In the genomic region with DNA sequence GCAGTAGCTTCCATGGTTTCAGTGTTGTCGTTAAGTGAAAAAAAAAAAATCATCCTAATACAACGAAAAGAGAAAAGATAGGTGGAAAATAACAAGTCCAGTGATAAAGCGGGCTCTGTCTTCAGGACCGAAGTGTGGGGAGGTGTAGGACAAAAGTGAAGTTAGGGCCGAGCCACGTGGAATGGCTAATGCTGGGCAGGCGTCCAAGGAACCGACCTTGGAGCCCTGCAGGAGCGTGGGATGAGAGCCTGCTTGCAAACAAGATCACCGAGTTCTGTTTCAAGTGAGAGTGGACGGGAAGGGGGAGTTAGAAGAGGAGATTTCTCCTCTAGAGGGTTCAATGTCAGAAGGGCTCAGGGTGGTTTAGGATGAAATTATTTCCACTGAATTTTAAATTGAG, we compare ENCODE assay signal across 19 cellular contexts. TPM values are rescaled to one million over a fixed set of nuclear protein-coding genes. Genes with fewer than 3 reads are reported as not detected.
DNase-seq lines count a peak whose midpoint lies in the region; ATAC-seq and TF ChIP-seq lines count a peak whose summit lies in the region.
"Had no signal": no experiment of that assay in that cellular context is flagged by ENCODE, and none has a peak within 500 bp of the region (broad histone marks: within the 10 kb centered on the region; RNA-seq: fewer than 3 reads in every experiment).

No MANE protein-coding gene starts in this region.

- TF ChIP-seq CTCF in left ventricle myocardium inferior (IDR thresholded peaks at IDR 0.05; ENCODE audit: borderline replicate concordance) (no peak), retinal pigment epithelial cell (conservative IDR thresholded peaks at IDR 0.05; ENCODE audit: low read depth, low read length) (no peak)

- no peak overlapping the region for H3K4me3 ChIP-seq in left ventricle myocardium inferior
- no peak overlapping the region for H3K4me3 ChIP-seq in retinal pigment epithelial cell (ENCODE audit: low read length)
- H3K4me3 ChIP-seq: psoas muscle had no signal

- ATAC-seq in HG03469 (IDR thresholded peaks at IDR 0.05; ENCODE audit: unreplicated experiment) (no peak), HG02798 (IDR thresholded peaks at IDR 0.05; ENCODE audit: poor library complexity, unreplicated experiment) (no peak)
- ATAC-seq: esophagus mucosa, Panc1, psoas muscle had no signal

- peak overlapping the region; percentile 50 for H3K27ac ChIP-seq in left ventricle myocardium inferior (replicated peaks)
- H3K27ac ChIP-seq: psoas muscle had no signal

- intact Hi-C loops in left ventricle myocardium inferior (cut with micrococcal nuclease), result no loop called here

- in situ Hi-C loops in G401 (cut with HindIII; ENCODE audit: low sequenced_read_pairs), result no loop called here

- H3K27me3 ChIP-seq in left ventricle myocardium inferior (ENCODE audit: low read depth), result no peaks in the 10 kb centered on the region

- peak; percentile 55 for DNase-seq in G401 (ENCODE audit: low spot score)
- DNase-seq in astrocyte of the hippocampus (ENCODE audit: low read depth, low spot score), result peak; percentile 26
- peak; percentile 74 for DNase-seq in left ventricle myocardium inferior
- peak; percentile 7 for DNase-seq in retinal pigment epithelial cell (ENCODE audit: low read depth)
- DNase-seq in KG1 (lab: John Stamatoyannopoulos, UW), result no peak
- DNase-seq in stimulated activated CD4-positive, alpha-beta T cell treated with anti-CD3 and anti-CD28 coated beads, Interleukin-12 subunit alpha, Interleukin-12 subunit beta, amount 100 ng/mL, for 4 hours, result no peak
- DNase-seq: activated CD4-positive, alpha-beta T cell treated with anti-CD3 and anti-CD28 coated beads, Interleukin-2, amount 50 U/mL, for 48 hours; activated effector memory CD4-positive, alpha-beta T cell treated with anti-CD3 and anti-CD28 coated beads, Interleukin-2, amount 50 U/mL, for 16 hours; CD4-positive, CD25-positive, alpha-beta regulatory T cell; GF-D8; H7; NCI-H345; stimulated activated naive CD4-positive, alpha-beta T cell treated with Interleukin-2 at 50 U/mL for 16 hours had no signal

- peaks cover 12% of the 10 kb centered on the region for H3K4me1 ChIP-seq in left ventricle myocardium inferior
- H3K4me1 ChIP-seq: psoas muscle had no signal

- no peaks in the 10 kb centered on the region for H3K9me3 ChIP-seq in left ventricle myocardium inferior (replicated peaks)
- H3K9me3 ChIP-seq: psoas muscle had no signal

- no peaks in the 10 kb centered on the region for H3K36me3 ChIP-seq in left ventricle myocardium inferior

RNA-seq across cellular contexts. Expression of a gene that starts 22.2 kb away (rescaled TPM):
- not detected in 2 replicates for total RNA-seq in G401 (2014; rRNA removed; shearing (Covaris generic))
- not detected for total RNA-seq in left ventricle myocardium inferior
- total RNA-seq: CD4-positive, CD25-positive, alpha-beta regulatory T cell; mononuclear cell had no signal

Comparison
In these comparisons a context has a peak if more than half of its experiments do, and no peak if none do; other contexts are left out.
1. DNase-seq: peak in G401 (single experiment), astrocyte of the hippocampus (single experiment), left ventricle myocardium inferior (single experiment) and retinal pigment epithelial cell (single experiment); none in KG1 (single experiment) and stimulated activated CD4-positive, alpha-beta T cell treated with anti-CD3 and anti-CD28 coated beads, Interleukin-12 subunit alpha, Interleukin-12 subunit beta, amount 100 ng/mL, for 4 hours (single experiment).